In genomic region chr10:31418481-31418880, GRCh38 we compare ENCODE assay signal across 7 cellular contexts.
"Had no signal": no experiment of that assay in that cellular context is flagged by ENCODE, and none has a peak within 500 bp of the region (broad histone marks: within the 10 kb centered on the region; RNA-seq: fewer than 3 reads in every experiment).

No MANE protein-coding gene starts in this region.

- H3K27ac ChIP-seq: HL-60 had no signal

- H3K4me3 ChIP-seq: GM23338, K562 had no signal

- H2AFZ ChIP-seq: GM23338 had no signal

- ATAC-seq: GM23338, HepG2, K562 had no signal

- H3K4me1 Mint-ChIP-seq: GM23338, H9 had no signal

- H3K27ac Mint-ChIP-seq: GM23338, H9 had no signal

- H3K4me2 ChIP-seq: GM23338 had no signal

- DNase-seq: H9, HCEC 1CT had no signal

- H3K9me3 Mint-ChIP-seq: GM23338, H9 had no signal

- H3K4me3 Mint-ChIP-seq: GM23338, H9 had no signal

- FAIRE-seq: H1, HepG2, K562 had no signal
